Comparison of ENCODE assay signal across 8 cellular contexts in genomic region chr18:12744103-12744502, GRCh38. TPM values are rescaled to one million over a fixed set of nuclear protein-coding genes. Genes with fewer than 3 reads are reported as not detected.
A peak's percentile ranks its signal among the peaks of the same experiment; 100 is the strongest.
DNase-seq lines count a peak whose midpoint lies in the region; ATAC-seq, FAIRE-seq and TF ChIP-seq lines count a peak whose summit lies in the region.

No MANE protein-coding gene starts in this region.

- no peak overlapping the region for H3K4me3 Mint-ChIP-seq in nephron progenitor cell

- H3K4me3 ChIP-seq in SK-N-MC (no peak overlapping the region), pancreas (no peak overlapping the region)

- in situ Hi-C loops in KBM-7 (cut with MboI; ENCODE audit: low pct_unique_long_range_greater_than_20kb, low sequenced_read_pairs): no loop called here

- no peaks in the 10 kb centered on the region for H3K36me3 Mint-ChIP-seq in nephron progenitor cell (ENCODE audit: low read depth)

- WGBS in pancreas, 2 donors: 2 to 6% methylated on average over 2 of the region's 2 CpGs

- no peaks in the 10 kb centered on the region for H3K4me1 ChIP-seq in pancreas

- H3K27ac Mint-ChIP-seq in nephron progenitor cell: no peak overlapping the region

- H3K27me3 Mint-ChIP-seq in nephron progenitor cell (ENCODE audit: low read depth, poor library complexity): peaks cover 2% of the 10 kb centered on the region

- H3K36me3 ChIP-seq in SK-N-MC (ENCODE audit: insufficient read depth, low read length) (no peaks in the 10 kb centered on the region), pancreas (no peaks in the 10 kb centered on the region)

- no peaks in the 10 kb centered on the region for H3K27me3 ChIP-seq in pancreas

- H3K4me1 Mint-ChIP-seq in nephron progenitor cell: no peaks in the 10 kb centered on the region

- peak; percentile 43 for FAIRE-seq in pancreas (lab: Jason Lieb, UNC)

- ATAC-seq in pancreas (peak in 3 of 4 donors; percentile 66 to 73 (median 70)), HG02970 (IDR thresholded peaks at IDR 0.05; ENCODE audit: low FRiP score, unreplicated experiment) (no peak)

- H3K9me3 ChIP-seq in SK-N-MC (ENCODE audit: low read depth, low read length): no peaks in the 10 kb centered on the region
- H3K9me3 ChIP-seq in pancreas: no peaks in the 10 kb centered on the region

- H3K9me3 Mint-ChIP-seq in nephron progenitor cell: peaks cover 6% of the 10 kb centered on the region

- peak in 3 of 4 donors; percentile 5 to 55 (median 25) for TF ChIP-seq CTCF in pancreas (IDR thresholded peaks at IDR 0.05)
- no peak for TF ChIP-seq CTCF in nephron progenitor cell (IDR thresholded peaks at IDR 0.05)

- H3K9ac ChIP-seq in SK-N-MC (ENCODE audit: insufficient read length): no peak overlapping the region

- intact Hi-C loops in pancreas (cut with DNase I): loop anchor here in 2 of 3 donors (5.0 to 10.0 kb wide), 2 partner anchors 151 to 188 kb away; no protein-coding TSS in a partner anchor

- DNase-seq in DMS53 treated with DMSO at 0.1 percent for 48 hours (lab: John Stamatoyannopoulos, UW; ENCODE audit: unreplicated experiment) (peak; percentile 77), KBM-7 (peak; percentile 59), SK-N-MC (ENCODE audit: low read depth, low spot score) (peak; percentile 39), fibroblast of gingiva (ENCODE audit: low read depth) (peak; percentile 68), pancreas (no peak), T-helper 9 cell (no peak), nephron progenitor cell (no peak)

- H3K27ac ChIP-seq in SK-N-MC: no peak overlapping the region
- H3K27ac ChIP-seq in pancreas: no peak overlapping the region

RNA-seq across cellular contexts. Expression of gene PSMG2, which starts 41.3 kb away (rescaled TPM):
- 10 to 100 TPM; 27.0 to 42.0 (median 33.6) TPM for total RNA-seq in pancreas
- 10 to 100 TPM; 47.1 to 50.0 TPM for polyA plus RNA-seq in pancreas

RNA-seq across cellular contexts. Expression of gene CEP76, which starts 41.6 kb away (rescaled TPM):
- total RNA-seq in pancreas: 1 to 10 TPM; 1.8 to 3.6 (median 2.7) TPM
- 1 to 10 TPM; 1.6 to 2.4 TPM for polyA plus RNA-seq in pancreas

Comparison
In these comparisons a context has a peak if more than half of its experiments do, and no peak if none do; other contexts are left out.
1. DNase-seq: peak in DMS53 treated with DMSO at 0.1 percent for 48 hours (single experiment), KBM-7 (single experiment), SK-N-MC (single experiment) and fibroblast of gingiva (single experiment); none in pancreas (0 of 6), T-helper 9 cell (single experiment) and nephron progenitor cell (single experiment).